Comparison of ENCODE assay signal across 17 cellular contexts in the genomic region with DNA sequence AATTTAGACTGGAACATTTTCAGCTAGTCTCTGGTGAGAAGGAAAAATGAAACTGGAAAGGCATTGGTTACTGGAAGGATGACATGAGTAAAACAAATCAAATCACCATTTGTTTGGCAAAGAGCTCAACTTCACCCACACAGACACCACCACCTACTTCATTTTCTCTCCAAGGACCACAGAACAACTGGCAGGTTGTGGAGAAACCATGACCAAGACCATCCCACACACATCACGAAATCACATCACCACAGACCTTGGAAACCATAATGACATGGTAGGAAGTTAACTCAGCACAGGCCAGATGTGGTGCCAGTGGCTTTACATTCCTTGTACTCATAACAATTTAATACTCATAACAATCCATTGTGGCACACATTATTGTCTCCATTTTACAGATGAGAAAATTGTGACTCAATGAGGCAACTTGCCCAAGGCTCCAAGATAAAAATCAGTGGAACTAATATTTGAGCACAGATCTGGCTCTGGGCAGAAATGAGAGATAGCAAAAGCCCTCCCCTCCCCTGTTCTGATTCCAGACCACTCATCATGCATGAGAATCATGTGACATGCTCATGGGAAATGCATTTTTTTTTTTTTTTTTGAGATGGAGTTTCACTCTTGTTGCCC. TPM values are rescaled to one million over a fixed set of nuclear protein-coding genes. Genes with fewer than 3 reads are reported as not detected.
DNase-seq lines count a peak whose midpoint lies in the region; ATAC-seq and TF ChIP-seq lines count a peak whose summit lies in the region.
"Had no signal": no experiment of that assay in that cellular context is flagged by ENCODE, and none has a peak within 500 bp of the region (broad histone marks: within the 10 kb centered on the region; RNA-seq: fewer than 3 reads in every experiment).

No MANE protein-coding gene starts in this region.

- H3K27me3 ChIP-seq in upper lobe of right lung = no peaks in the 10 kb centered on the region
- H3K27me3 ChIP-seq in BE2C = no peaks in the 10 kb centered on the region
- no peaks in the 10 kb centered on the region for H3K27me3 ChIP-seq in adrenal gland
- H3K27me3 ChIP-seq: vagina had no signal

- no peaks in the 10 kb centered on the region for H3K9me3 ChIP-seq in upper lobe of right lung
- H3K9me3 ChIP-seq in BE2C = no peaks in the 10 kb centered on the region
- no peaks in the 10 kb centered on the region for H3K9me3 ChIP-seq in adrenal gland (replicated peaks in 1 of 3)
- H3K9me3 ChIP-seq: vagina had no signal

- H3K4me3 ChIP-seq in upper lobe of right lung (no peak overlapping the region), BE2C (ENCODE audit: low read depth, low read length) (no peak overlapping the region), adrenal gland (no peak overlapping the region)
- H3K4me3 ChIP-seq: vagina had no signal

- intact Hi-C loops in upper lobe of right lung (cut with DNase I) (loop anchor here (10.0 kb wide), 1 partner anchor 343 kb away; no protein-coding TSS in a partner anchor), adrenal gland (cut with DNase I) (loop anchor here (10.0 kb wide), 2 partner anchors 343 to 683 kb away; no protein-coding TSS in a partner anchor)

- H3K36me3 ChIP-seq in upper lobe of right lung (no peaks in the 10 kb centered on the region), BE2C (no peaks in the 10 kb centered on the region), adrenal gland (replicated peaks in 1 of 2) (no peaks in the 10 kb centered on the region)
- H3K36me3 ChIP-seq: vagina had no signal

- 84 to 100% (median 88%) methylated on average over 1 of the region's 1 CpG for WGBS in adrenal gland, 4 donors

- peak; percentile 30 for ATAC-seq in upper lobe of right lung

- H3K27ac ChIP-seq in upper lobe of right lung = no peak overlapping the region
- no peak overlapping the region for H3K27ac ChIP-seq in adrenal gland
- H3K27ac ChIP-seq: vagina had no signal

- no peak for TF ChIP-seq POLR2A in adrenal gland (IDR thresholded peaks at IDR 0.05)

- peak; percentile 67 for DNase-seq in stimulated activated naive CD4-positive, alpha-beta T cell treated with Interleukin-2 at 50 U/mL for 16 hours (lab: John Stamatoyannopoulos, UW)
- no peak for DNase-seq in stimulated activated naive CD4-positive, alpha-beta T cell (lab: John Stamatoyannopoulos, UW)
- DNase-seq in activated T-cell treated with anti-CD3 and anti-CD28 coated beads, Interleukin-2, amount 50 U/mL, for 48 hours = peak; percentile 70 to 75
- DNase-seq in occipital lobe (lab: John Stamatoyannopoulos, UW) = peak; percentile 14
- DNase-seq in upper lobe of right lung = no peak
- no peak for DNase-seq in DMS79 (lab: John Stamatoyannopoulos, UW)
- DNase-seq in BE2C = no peak
- DNase-seq in adrenal gland = no peak
- DNase-seq: foreskin melanocyte, mammary epithelial cell, NCI-H2029, NCI-H82, RPMI8226 had no signal

- H3K4me1 ChIP-seq in upper lobe of right lung (no peaks in the 10 kb centered on the region), BE2C (no peaks in the 10 kb centered on the region), adrenal gland (replicated peaks in 1 of 2) (no peaks in the 10 kb centered on the region)
- H3K4me1 ChIP-seq: vagina had no signal

- no peak for TF ChIP-seq CTCF in upper lobe of right lung (IDR thresholded peaks at IDR 0.05)
- TF ChIP-seq CTCF in BE2C (IDR thresholded peaks at IDR 0.05; ENCODE audit: low read depth, low read length) = no peak
- TF ChIP-seq CTCF in adrenal gland (IDR thresholded peaks at IDR 0.05) = no peak

RNA-seq across cellular contexts. Expression of gene OR1K1, which starts 7.5 kb away (rescaled TPM):
- total RNA-seq in occipital lobe (not detected), upper lobe of right lung (not detected), adrenal gland (not detected)
- not detected for polyA plus RNA-seq in BE2C (2012; ENCODE audit: insufficient read depth, insufficient read length, low read depth)
- not detected for polyA plus RNA-seq in adrenal gland
- total RNA-seq: mammary epithelial cell; MCF 10A; T-helper 1 cell treated with Interleukin-12 subunit alpha and Interleukin-12 subunit beta and Interleukin-4 antibody, amounts not matched to agents 30 ng/mL and 1 ng/mL, for 36 hours; vagina had no signal
- polyA plus RNA-seq: BJ, mammary epithelial cell had no signal

RNA-seq across cellular contexts. Expression of gene OR5C1, which starts 18.7 kb away (rescaled TPM):
- total RNA-seq in occipital lobe (not detected), upper lobe of right lung (not detected), adrenal gland (not detected)
- not detected for polyA plus RNA-seq in BE2C (2012; ENCODE audit: insufficient read depth, insufficient read length, low read depth)
- not detected for polyA plus RNA-seq in adrenal gland
- total RNA-seq: mammary epithelial cell; MCF 10A; T-helper 1 cell treated with Interleukin-12 subunit alpha and Interleukin-12 subunit beta and Interleukin-4 antibody, amounts not matched to agents 30 ng/mL and 1 ng/mL, for 36 hours; vagina had no signal
- polyA plus RNA-seq: BJ, mammary epithelial cell had no signal

RNA-seq across cellular contexts. Expression of gene PDCL, which starts 21.0 kb away (rescaled TPM):
- total RNA-seq in occipital lobe (72.2 TPM), upper lobe of right lung (24.2 TPM), adrenal gland (10 to 100 TPM; 10.5 to 19.1 (median 15.7) TPM)
- 25.8 TPM for polyA plus RNA-seq in BE2C (2012; ENCODE audit: insufficient read depth, insufficient read length, low read depth)
- 10 to 100 TPM in 1 of 3 donors, 1 to 10 TPM in 2; 6.3 to 10.8 (median 6.4) TPM for polyA plus RNA-seq in adrenal gland

Comparison
In these comparisons a context has a peak if more than half of its experiments do, and no peak if none do; other contexts are left out.
1. DNase-seq: peak in stimulated activated naive CD4-positive, alpha-beta T cell treated with Interleukin-2 at 50 U/mL for 16 hours (single experiment), activated T-cell treated with anti-CD3 and anti-CD28 coated beads, Interleukin-2, amount 50 U/mL, for 48 hours (2 of 2) and occipital lobe (single experiment); none in stimulated activated naive CD4-positive, alpha-beta T cell (0 of 6), upper lobe of right lung (single experiment), DMS79 (single experiment), BE2C (single experiment) and adrenal gland (0 of 7).